33 cellular contexts compared by ENCODE assay signal in genomic region chr6:89618026-89618425, GRCh38.
"Had no signal": no experiment of that assay in that cellular context is flagged by ENCODE, and none has a peak within 500 bp of the region (broad histone marks: within the 10 kb centered on the region; RNA-seq: fewer than 3 reads in every experiment).

No MANE protein-coding gene starts in this region.

- H3K4me1 Mint-ChIP-seq: activated B cell treated with CpG ODN at 0.5 μM for 24 hours; activated CD4-positive, alpha-beta T cell treated with anti-CD3 and anti-CD28 coated beads, Interleukin-2, amount 10 ng/mL, durations not matched to agents 24 days and 14 days; activated naive CD8-positive, alpha-beta T cell treated with anti-CD3 and anti-CD28 coated beads for 36 hours; activated T-helper 17 cell treated with anti-CD3 and anti-CD28 coated beads, Interleukin-2, amount 50 U/mL, for 72 hours had no signal

- H3K9me3 Mint-ChIP-seq: activated B cell treated with CpG ODN at 0.5 μM for 24 hours; activated CD4-positive, alpha-beta memory T cell treated with anti-CD3 and anti-CD28 coated beads for 36 hours; activated CD4-positive, alpha-beta T cell treated with anti-CD3 and anti-CD28 coated beads, Interleukin-2, amount 10 ng/mL, durations not matched to agents 24 days and 14 days; activated CD8-positive, alpha-beta T cell treated with anti-CD3 and anti-CD28 coated beads for 36 hours; activated naive CD4-positive, alpha-beta T cell treated with anti-CD3 and anti-CD28 coated beads for 36 hours; activated naive CD4-positive, alpha-beta T cell treated with anti-CD3 and anti-CD28 coated beads, Interleukin-2, amount 50 U/mL, for 72 hours; activated naive CD8-positive, alpha-beta T cell treated with anti-CD3 and anti-CD28 coated beads for 36 hours; activated T-cell treated with anti-CD3 and anti-CD28 coated beads, Interleukin-2, amount 50 U/mL, for 4 hours; activated T-cell treated with anti-CD3 and anti-CD28 coated beads, Interleukin-2, amount 50 U/mL, for 72 hours; activated T-helper 1 cell treated with anti-CD3 and anti-CD28 coated beads, Interleukin-12 subunit alpha, Interleukin-12 subunit beta, Interleukin-2, Interleukin-4 antibody, amounts not matched to agents 30 ng/mL and 10 ng/mL and 1 ng/mL, durations not matched to agents 14 hours and 24 hours and 36 hours; activated T-helper 17 cell treated with anti-CD3 and anti-CD28 coated beads, Interleukin-2, amount 50 U/mL, for 72 hours; T-helper 1 cell treated with Interleukin-12 subunit alpha and Interleukin-12 subunit beta and Interleukin-4 antibody, amounts not matched to agents 30 μg/mL and 1 μg/mL, for 36 hours; T-helper 2 cell treated with Interferon-gamma antibody and Interleukin-4, amounts not matched to agents 5 μg/mL and 100 μg/mL, for 36 hours had no signal

- H3K4me3 Mint-ChIP-seq: activated B cell treated with CpG ODN at 0.5 μM for 24 hours; activated CD4-positive, alpha-beta memory T cell treated with anti-CD3 and anti-CD28 coated beads for 36 hours; activated CD4-positive, alpha-beta T cell treated with anti-CD3 and anti-CD28 coated beads, Interleukin-2, amount 10 ng/mL, durations not matched to agents 24 days and 14 days; activated CD8-positive, alpha-beta T cell treated with anti-CD3 and anti-CD28 coated beads for 36 hours; activated naive CD4-positive, alpha-beta T cell treated with anti-CD3 and anti-CD28 coated beads for 36 hours; activated naive CD8-positive, alpha-beta T cell treated with anti-CD3 and anti-CD28 coated beads for 36 hours; activated T-cell treated with anti-CD3 and anti-CD28 coated beads, Interleukin-2, amount 50 U/mL, for 4 hours; activated T-cell treated with anti-CD3 and anti-CD28 coated beads, Interleukin-2, amount 50 U/mL, for 72 hours; activated T-helper 1 cell treated with anti-CD3 and anti-CD28 coated beads, Interleukin-12 subunit alpha, Interleukin-12 subunit beta, Interleukin-2, Interleukin-4 antibody, amounts not matched to agents 30 ng/mL and 10 ng/mL and 1 ng/mL, durations not matched to agents 14 hours and 24 hours and 36 hours; activated T-helper 17 cell treated with anti-CD3 and anti-CD28 coated beads, Interleukin-2, amount 50 U/mL, for 72 hours; T-helper 1 cell treated with Interleukin-12 subunit alpha and Interleukin-12 subunit beta and Interleukin-4 antibody, amounts not matched to agents 30 μg/mL and 1 μg/mL, for 36 hours; T-helper 2 cell treated with Interferon-gamma antibody and Interleukin-4, amounts not matched to agents 5 μg/mL and 100 μg/mL, for 36 hours had no signal

- ATAC-seq: activated CD8-positive, alpha-beta T cell treated with anti-CD3 and anti-CD28 coated beads for 36 hours; activated naive CD4-positive, alpha-beta T cell treated with anti-CD3 and anti-CD28 coated beads, Interleukin-2, amount 50 U/mL, for 72 hours; activated T-cell treated with anti-CD3 and anti-CD28 coated beads, Interleukin-2, amount 50 U/mL, for 4 hours; activated T-cell treated with anti-CD3 and anti-CD28 coated beads, Interleukin-2, amount 50 U/mL, for 72 hours; activated T-helper 17 cell treated with anti-CD3 and anti-CD28 coated beads, Interleukin-2, amount 50 U/mL, for 72 hours; body of pancreas had no signal

- H3K27ac Mint-ChIP-seq: activated B cell treated with CpG ODN at 0.5 μM for 24 hours; activated CD4-positive, alpha-beta memory T cell treated with anti-CD3 and anti-CD28 coated beads for 36 hours; activated CD4-positive, alpha-beta T cell treated with anti-CD3 and anti-CD28 coated beads, Interleukin-2, amount 10 ng/mL, durations not matched to agents 24 days and 14 days; activated CD8-positive, alpha-beta T cell treated with anti-CD3 and anti-CD28 coated beads for 36 hours; activated naive CD4-positive, alpha-beta T cell treated with anti-CD3 and anti-CD28 coated beads for 36 hours; activated naive CD8-positive, alpha-beta T cell treated with anti-CD3 and anti-CD28 coated beads for 36 hours; activated T-cell treated with anti-CD3 and anti-CD28 coated beads, Interleukin-2, amount 50 U/mL, for 72 hours; activated T-helper 17 cell treated with anti-CD3 and anti-CD28 coated beads, Interleukin-2, amount 50 U/mL, for 72 hours; T-helper 1 cell treated with Interleukin-12 subunit alpha and Interleukin-12 subunit beta and Interleukin-4 antibody, amounts not matched to agents 30 μg/mL and 1 μg/mL, for 36 hours; T-helper 2 cell treated with Interferon-gamma antibody and Interleukin-4, amounts not matched to agents 5 μg/mL and 100 μg/mL, for 36 hours had no signal

- H3K27me3 ChIP-seq: adrenal gland, body of pancreas, cardiac muscle cell had no signal

- DNase-seq: activated B cell treated with CpG ODN at 0.5 μM for 24 hours; activated CD4-positive, alpha-beta memory T cell treated with anti-CD3 and anti-CD28 coated beads for 36 hours; activated CD4-positive, alpha-beta T cell treated with anti-CD3 and anti-CD28 coated beads for 4 hours; activated CD4-positive, alpha-beta T cell treated with anti-CD3 and anti-CD28 coated beads, Interleukin-2, amount 10 ng/mL, durations not matched to agents 24 days and 14 days; activated CD4-positive, alpha-beta T cell treated with anti-CD3 and anti-CD28 coated beads, Interleukin-2, amount 50 U/mL, for 1 hour; activated CD4-positive, alpha-beta T cell treated with anti-CD3 and anti-CD28 coated beads, Interleukin-2, amount 50 U/mL, for 4 hours; activated CD4-positive, CD25-positive, alpha-beta regulatory T cell treated with anti-CD3 and anti-CD28 coated beads, Interleukin-2, amount 50 U/mL, for 72 hours; activated CD8-positive, alpha-beta T cell treated with anti-CD3 and anti-CD28 coated beads for 36 hours; activated gamma-delta T cell treated with Interleukin-2 at 50 U/mL for 16 hours; activated naive CD4-positive, alpha-beta T cell; activated naive CD4-positive, alpha-beta T cell treated with anti-CD3 and anti-CD28 coated beads for 36 hours; activated naive CD4-positive, alpha-beta T cell treated with anti-CD3 and anti-CD28 coated beads, Interleukin-2, amount 50 U/mL, for 16 hours; activated naive CD8-positive, alpha-beta T cell treated with anti-CD3 and anti-CD28 coated beads for 36 hours; activated T-cell treated with anti-CD3 and anti-CD28 coated beads for 4 hours; activated T-cell treated with anti-CD3 and anti-CD28 coated beads, Interleukin-2, amount 50 U/mL, for 1 hour; activated T-cell treated with anti-CD3 and anti-CD28 coated beads, Interleukin-2, amount 50 U/mL, for 4 hours; activated T-cell treated with anti-CD3 and anti-CD28 coated beads, Interleukin-2, amount 50 U/mL, for 72 hours; adrenal gland; amniotic stem cell; aorta; body of pancreas; central memory CD4-positive, alpha-beta T cell; SW 1271; T-helper 1 cell; T-helper 2 cell; T-helper 9 cell had no signal

- H3K27me3 Mint-ChIP-seq: activated B cell treated with CpG ODN at 0.5 μM for 24 hours; activated CD4-positive, alpha-beta memory T cell treated with anti-CD3 and anti-CD28 coated beads for 36 hours; activated CD4-positive, alpha-beta T cell treated with anti-CD3 and anti-CD28 coated beads, Interleukin-2, amount 10 ng/mL, durations not matched to agents 24 days and 14 days; activated CD8-positive, alpha-beta T cell treated with anti-CD3 and anti-CD28 coated beads for 36 hours; activated naive CD8-positive, alpha-beta T cell treated with anti-CD3 and anti-CD28 coated beads for 36 hours; activated T-helper 17 cell treated with anti-CD3 and anti-CD28 coated beads, Interleukin-2, amount 50 U/mL, for 72 hours had no signal

- H3K36me3 ChIP-seq: adrenal gland, cardiac muscle cell had no signal

- H3K4me3 ChIP-seq: adrenal gland, body of pancreas, cardiac muscle cell had no signal

- H3K4me1 ChIP-seq: adrenal gland, body of pancreas had no signal

- H3K36me3 Mint-ChIP-seq: activated CD4-positive, alpha-beta memory T cell treated with anti-CD3 and anti-CD28 coated beads for 36 hours; activated naive CD4-positive, alpha-beta T cell treated with anti-CD3 and anti-CD28 coated beads, Interleukin-2, amount 50 U/mL, for 72 hours; activated naive CD8-positive, alpha-beta T cell treated with anti-CD3 and anti-CD28 coated beads for 36 hours had no signal

- H3K27ac ChIP-seq: adrenal gland, body of pancreas, cardiac muscle cell, VCaP had no signal

- H3K9me3 ChIP-seq: adrenal gland, body of pancreas had no signal
